ENCODE assay signal across 8 cellular contexts in genomic region chr15:67109141-67110034, GRCh38. TPM values are rescaled to one million over a fixed set of nuclear protein-coding genes. Genes with fewer than 3 reads are reported as not detected.
A peak's percentile ranks its signal among the peaks of the same experiment; 100 is the strongest.
DNase-seq lines count a peak whose midpoint lies in the region; ATAC-seq, FAIRE-seq and TF ChIP-seq lines count a peak whose summit lies in the region.

No MANE protein-coding gene starts in this region.

- no peaks in the 10 kb centered on the region for H3K27me3 ChIP-seq in thyroid gland

- H3K9me3 Mint-ChIP-seq in T-helper 1 cell treated with Interleukin-12 subunit alpha and Interleukin-12 subunit beta and Interleukin-4 antibody, amounts not matched to agents 30 μg/mL and 1 μg/mL, for 36 hours: peaks cover 14% of the 10 kb centered on the region
- H3K9me3 Mint-ChIP-seq in WTC11: peaks cover 20% of the 10 kb centered on the region

- intact Hi-C loops in kidney (cut with DNase I) (no loop called here), thyroid gland (cut with DNase I) (no loop called here)

- 9 to 17% methylated on average over 14 of the region's 18 CpGs for WGBS in thyroid gland, 2 donors

- peaks cover 69% of the 10 kb centered on the region for H3K36me3 Mint-ChIP-seq in T-helper 1 cell treated with Interleukin-12 subunit alpha and Interleukin-12 subunit beta and Interleukin-4 antibody, amounts not matched to agents 30 μg/mL and 1 μg/mL, for 36 hours (ENCODE audit: low read depth)
- peaks cover 28% of the 10 kb centered on the region for H3K36me3 Mint-ChIP-seq in WTC11

- H3K4me3 ChIP-seq in kidney (ENCODE audit: low read length in 2 of 2) (no peak overlapping the region), thyroid gland (replicated peaks in 1 of 3) (no peak overlapping the region)

- H3K9me3 ChIP-seq in kidney (ENCODE audit: control insufficient read depth in 1 of 2, low read length in 2 of 2) (no peaks in the 10 kb centered on the region), thyroid gland (no peaks in the 10 kb centered on the region)

- ATAC-seq in HG03280 (IDR thresholded peaks at IDR 0.05; ENCODE audit: unreplicated experiment): peak; percentile 41
- ATAC-seq in WTC11: no peak

- TF ChIP-seq CTCF in WTC11 (IDR thresholded peaks at IDR 0.05) (no peak), kidney (IDR thresholded peaks at IDR 0.05; ENCODE audit: borderline replicate concordance, extremely low read depth, insufficient read depth) (no peak), thyroid gland (IDR thresholded peaks at IDR 0.05) (no peak)

- CTCF ChIA-PET in WTC11 (lab: Charles Lee): no interaction called here

- peak overlapping the region in 1 of 2 donors; percentile 9 for H3K9ac ChIP-seq in kidney (ENCODE audit: low read length in 2 of 2)

- no peaks in the 10 kb centered on the region for H3K27me3 Mint-ChIP-seq in T-helper 1 cell treated with Interleukin-12 subunit alpha and Interleukin-12 subunit beta and Interleukin-4 antibody, amounts not matched to agents 30 μg/mL and 1 μg/mL, for 36 hours (ENCODE audit: low read depth)
- H3K27me3 Mint-ChIP-seq in WTC11 (ENCODE audit: low read depth): no peaks in the 10 kb centered on the region

- POLR2A ChIA-PET in WTC11 (lab: Charles Lee): no interaction called here

- TF ChIP-seq POLR2A in thyroid gland (IDR thresholded peaks at IDR 0.05): no peak

- no peak overlapping the region for H3K4me3 Mint-ChIP-seq in T-helper 1 cell treated with Interleukin-12 subunit alpha and Interleukin-12 subunit beta and Interleukin-4 antibody, amounts not matched to agents 30 μg/mL and 1 μg/mL, for 36 hours
- no peak overlapping the region for H3K4me3 Mint-ChIP-seq in WTC11

- H3K36me3 ChIP-seq in kidney (ENCODE audit: control insufficient read depth in 1 of 2, insufficient read depth in 2 of 2, low read length in 2 of 2) (no peaks in the 10 kb centered on the region), thyroid gland (no peaks in the 10 kb centered on the region)

- H3K4me1 ChIP-seq in kidney (ENCODE audit: control insufficient read depth in 1 of 2, insufficient read depth in 1 of 2, low read depth in 1 of 2, low read length in 2 of 2) (peaks cover 56 to 59% of the 10 kb centered on the region in 2 donors), thyroid gland (peaks cover 63 to 75% of the 10 kb centered on the region in 2 donors)

- FAIRE-seq in kidney (lab: Jason Lieb, UNC): no peak

- H3K27ac Mint-ChIP-seq in T-helper 1 cell treated with Interleukin-12 subunit alpha and Interleukin-12 subunit beta and Interleukin-4 antibody, amounts not matched to agents 30 μg/mL and 1 μg/mL, for 36 hours: peak overlapping the region; percentile 65
- H3K27ac Mint-ChIP-seq in WTC11: peak overlapping the region; percentile 60

- DNase-seq in T-helper 1 cell (no peak), WTC11 (ENCODE audit: low spot score) (no peak), kidney (peak; percentile 96), thyroid gland (peak; percentile 88 to 90), iPS-NIHi11 (ENCODE audit: low spot score) (no peak), NCI-H446 treated with DMSO at 0.1 percent for 48 hours (lab: John Stamatoyannopoulos, UW) (no peak)

- H3K4me1 Mint-ChIP-seq in T-helper 1 cell treated with Interleukin-12 subunit alpha and Interleukin-12 subunit beta and Interleukin-4 antibody, amounts not matched to agents 30 μg/mL and 1 μg/mL, for 36 hours (ENCODE audit: low read depth): peaks cover 86% of the 10 kb centered on the region
- H3K4me1 Mint-ChIP-seq in WTC11: peaks cover 44% of the 10 kb centered on the region

- peak overlapping the region; percentile 83 to 84 for H3K27ac ChIP-seq in kidney (ENCODE audit: low read depth in 2 of 2, low read length in 2 of 2)
- H3K27ac ChIP-seq in thyroid gland: peak overlapping the region; percentile 63 to 77 (median 66)

TF ChIP-seq in WTC11, 78 proteins besides CTCF, POLR2A, EP300 and RAD21:
- TF ChIP-seq GTF2I (CRISPR knock-in tag; conservative IDR thresholded peaks at IDR 0.05) (0 out of 2 replicates have a peak, but pooled peaks have one; percentile 13), ATF6 (CRISPR knock-in tag; IDR thresholded peaks at IDR 0.05) (no peak), PREB (CRISPR knock-in tag; IDR thresholded peaks at IDR 0.05; ENCODE audit: borderline replicate concordance) (no peak), MAX (CRISPR knock-in tag; IDR thresholded peaks at IDR 0.05) (no peak), ZNF416 (CRISPR knock-in tag; IDR thresholded peaks at IDR 0.05) (no peak), JAZF1 (CRISPR knock-in tag; IDR thresholded peaks at IDR 0.05) (no peak)
TF ChIP-seq in WTC11: peak in this region for 1.

RNA-seq across cellular contexts. Expression of gene SMAD3, which starts 44.0 kb away (rescaled TPM):
- total RNA-seq in WTC11 (2021): 20.2 to 34.6 TPM (median 25.0 TPM) in 3 replicates
- total RNA-seq in kidney: 58.2 TPM
- 10.1 TPM for polyA plus RNA-seq in kidney (ENCODE audit: insufficient read depth, low read depth, low replicate concordance)
- total RNA-seq in thyroid gland: 10 to 100 TPM; 33.6 to 66.5 (median 47.3) TPM

Comparison
In these comparisons a context has a peak if more than half of its experiments do, and no peak if none do; other contexts are left out.
1. DNase-seq: peak in kidney (single experiment) and thyroid gland (2 of 2); none in T-helper 1 cell (0 of 5), WTC11 (single experiment), iPS-NIHi11 (single experiment) and NCI-H446 treated with DMSO at 0.1 percent for 48 hours (single experiment).